17 cellular contexts compared by ENCODE assay signal in the genomic region with DNA sequence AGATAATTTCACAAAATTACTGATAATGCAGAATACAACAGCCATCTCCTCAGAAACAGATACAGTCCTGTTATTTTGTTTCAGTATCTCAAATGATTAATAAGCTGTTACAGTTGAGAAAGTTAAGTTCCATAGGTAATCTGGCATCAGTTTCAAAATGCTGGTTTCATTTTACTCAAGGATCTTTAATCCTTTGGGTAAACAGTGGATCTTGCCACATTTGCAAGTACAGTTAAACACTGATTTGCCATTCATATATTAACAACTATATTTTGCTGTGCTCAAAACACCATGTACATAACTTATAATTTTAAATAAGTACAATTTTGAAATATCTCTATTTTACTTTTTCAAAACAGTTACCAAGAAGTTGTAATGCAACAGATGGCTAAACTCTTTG. TPM values are rescaled to one million over a fixed set of nuclear protein-coding genes. Genes with fewer than 3 reads are reported as not detected.
DNase-seq lines count a peak whose midpoint lies in the region; ATAC-seq and TF ChIP-seq lines count a peak whose summit lies in the region.
"Had no signal": no experiment of that assay in that cellular context is flagged by ENCODE, and none has a peak within 500 bp of the region (broad histone marks: within the 10 kb centered on the region; RNA-seq: fewer than 3 reads in every experiment).

No MANE protein-coding gene starts in this region.

- no peaks in the 10 kb centered on the region for H3K4me1 Mint-ChIP-seq in activated CD4-positive, alpha-beta memory T cell treated with anti-CD3 and anti-CD28 coated beads for 36 hours (ENCODE audit: low read depth)
- H3K4me1 Mint-ChIP-seq: B cell; CD4-positive, CD25-positive, alpha-beta regulatory T cell had no signal

- H3K9ac ChIP-seq in adipocyte (ENCODE audit: low read length) = no peak overlapping the region

- DNase-seq in AG10803 (ENCODE audit: low read depth) (no peak), adipocyte (ENCODE audit: low read depth) (peak; percentile 42), iris pigment epithelial cell (ENCODE audit: low read depth) (peak; percentile 74), NCI-H2227 treated with DMSO at 0.1 percent for 48 hours (lab: John Stamatoyannopoulos, UW) (no peak)
- no peak for DNase-seq in activated CD4-positive, alpha-beta memory T cell treated with anti-CD3 and anti-CD28 coated beads for 36 hours
- DNase-seq: Caco-2; CD4-positive, CD25-positive, alpha-beta regulatory T cell; DMS153; H9; NCI-H1436; NCI-H2029 treated with DMSO at 0.1 percent for 48 hours; PC-9; SJCRH30 had no signal

- no peaks in the 10 kb centered on the region for H3K9me3 ChIP-seq in HEK293 (ENCODE audit: control insufficient read depth, insufficient read depth, low read depth, low read length)
- no peaks in the 10 kb centered on the region for H3K9me3 ChIP-seq in adipocyte (ENCODE audit: control insufficient read depth, low read length)
- H3K9me3 ChIP-seq: Caco-2, SJCRH30 had no signal

- no peaks in the 10 kb centered on the region for H3K27me3 ChIP-seq in adipocyte (replicated peaks; ENCODE audit: control insufficient read depth, insufficient read depth, low read length)
- H3K27me3 ChIP-seq: SJCRH30 had no signal

- H3K4me3 Mint-ChIP-seq in activated CD4-positive, alpha-beta memory T cell treated with anti-CD3 and anti-CD28 coated beads for 36 hours = no peak overlapping the region
- H3K4me3 Mint-ChIP-seq: B cell; CD4-positive, CD25-positive, alpha-beta regulatory T cell; H9 had no signal

- H3K36me3 ChIP-seq in HEK293 (ENCODE audit: control insufficient read depth in 2 of 2, insufficient read depth in 1 of 2, low read length in 2 of 2) (no peaks in the 10 kb centered on the region), adipocyte (ENCODE audit: control insufficient read depth, insufficient read depth, low read length, severe bottlenecking) (no peaks in the 10 kb centered on the region)

- peak overlapping the region; percentile 24 for H3K4me3 ChIP-seq in AG10803 (ENCODE audit: low read length)
- no peak overlapping the region for H3K4me3 ChIP-seq in HEK293 (ENCODE audit: low read depth, low read length)
- no peak overlapping the region for H3K4me3 ChIP-seq in adipocyte (ENCODE audit: low read length)
- H3K4me3 ChIP-seq: K562, PC-9, SJCRH30 had no signal

- TF ChIP-seq CTCF in AG10803 (conservative IDR thresholded peaks at IDR 0.05; ENCODE audit: low read length) (no peak), HEK293 (tag by site-specific recombination; IDR thresholded peaks at IDR 0.05) (no peak)

- H3K27ac Mint-ChIP-seq in activated CD4-positive, alpha-beta memory T cell treated with anti-CD3 and anti-CD28 coated beads for 36 hours = no peak overlapping the region
- H3K27ac Mint-ChIP-seq: B cell; CD4-positive, CD25-positive, alpha-beta regulatory T cell; H9 had no signal

- H3K36me3 Mint-ChIP-seq in activated CD4-positive, alpha-beta memory T cell treated with anti-CD3 and anti-CD28 coated beads for 36 hours = no peaks in the 10 kb centered on the region

- ATAC-seq in HG03039 (IDR thresholded peaks at IDR 0.05; ENCODE audit: unreplicated experiment) = no peak
- ATAC-seq: K562 had no signal

- peaks cover 3% of the 10 kb centered on the region; the same call in 1 of the 2 replicates for H3K4me1 ChIP-seq in HEK293 (ENCODE audit: control insufficient read depth, insufficient read depth, low read length)
- H3K4me1 ChIP-seq in adipocyte (ENCODE audit: control insufficient read depth, insufficient read depth, low read length) = peaks cover 18% of the 10 kb centered on the region
- H3K4me1 ChIP-seq: Caco-2, SJCRH30 had no signal

- intact Hi-C loops in activated CD4-positive, alpha-beta memory T cell treated with anti-CD3 and anti-CD28 coated beads for 36 hours (cut with micrococcal nuclease) = no loop called here

- POLR2A ChIA-PET in HEK293 (lab: Yijun Ruan, JAX) = no interaction called here
- POLR2A ChIA-PET in activated CD4-positive, alpha-beta memory T cell treated with anti-CD3 and anti-CD28 coated beads for 36 hours (lab: Charles Lee) = no interaction called here

- H3K27ac ChIP-seq in HEK293 (ENCODE audit: extremely low read depth, low read depth, low read length) = no peak overlapping the region
- H3K27ac ChIP-seq: PC-9, SJCRH30 had no signal

- no peaks in the 10 kb centered on the region for H3K9me3 Mint-ChIP-seq in activated CD4-positive, alpha-beta memory T cell treated with anti-CD3 and anti-CD28 coated beads for 36 hours
- H3K9me3 Mint-ChIP-seq: H9 had no signal

- no peaks in the 10 kb centered on the region for H3K27me3 Mint-ChIP-seq in activated CD4-positive, alpha-beta memory T cell treated with anti-CD3 and anti-CD28 coated beads for 36 hours
- H3K27me3 Mint-ChIP-seq: B cell; CD4-positive, CD25-positive, alpha-beta regulatory T cell had no signal

- CTCF ChIA-PET in HEK293 (lab: Yijun Ruan, JAX) = interaction anchor here (0.7 kb wide), 1 partner anchor 176 kb away, joined by 3 read pairs; no protein-coding TSS in a partner anchor
- CTCF ChIA-PET in activated CD4-positive, alpha-beta memory T cell treated with anti-CD3 and anti-CD28 coated beads for 36 hours (lab: Charles Lee) = no interaction called here

TF ChIP-seq in HEK293, 187 proteins besides CTCF, POLR2A, EP300 and RAD21:
- no peak for TF ChIP-seq ZBTB20 (tag by site-specific recombination; IDR thresholded peaks at IDR 0.05)
- peak; percentile 29; the same call in 1 of the 2 replicates for TF ChIP-seq SCRT2 (tag by site-specific recombination; IDR thresholded peaks at IDR 0.05)

RNA-seq across cellular contexts. Expression of gene RPGRIP1L, which starts 31.2 kb away (rescaled TPM):
- total RNA-seq in activated CD4-positive, alpha-beta memory T cell treated with anti-CD3 and anti-CD28 coated beads for 36 hours = 1 to 10 TPM; 6.2 to 6.5 TPM

RNA-seq across cellular contexts. Expression of gene FTO, which starts 31.5 kb away (rescaled TPM):
- total RNA-seq in activated CD4-positive, alpha-beta memory T cell treated with anti-CD3 and anti-CD28 coated beads for 36 hours = 10 to 100 TPM; 50.7 to 53.1 TPM

Comparison
In these comparisons a context has a peak if more than half of its experiments do, and no peak if none do; other contexts are left out.
1. DNase-seq: peak in adipocyte (single experiment) and iris pigment epithelial cell (single experiment); none in AG10803 (single experiment), NCI-H2227 treated with DMSO at 0.1 percent for 48 hours (single experiment) and activated CD4-positive, alpha-beta memory T cell treated with anti-CD3 and anti-CD28 coated beads for 36 hours (single experiment).